In genomic region chr5:125033602-125034001, GRCh38 we compare ENCODE assay signal across 22 cellular contexts.
"Had no signal": no experiment of that assay in that cellular context is flagged by ENCODE, and none has a peak within 500 bp of the region (broad histone marks: within the 10 kb centered on the region; RNA-seq: fewer than 3 reads in every experiment).

No MANE protein-coding gene starts in this region.

- H3K4me1 ChIP-seq: psoas muscle, sigmoid colon, vagina had no signal

- H3K4me3 Mint-ChIP-seq: memory B cell; natural killer cell; stimulated activated naive B cell treated with anti-CD40 and anti-IgM and Interleukin-4, amounts not matched to agents 10 μg/mL and 1 μg/mL and 100 μg/mL, for 72 hours; stimulated activated naive CD8-positive, alpha-beta T cell treated with anti-CD3 and anti-CD28 coated beads, Interleukin-15, amount 100 ng/mL, for 72 hours had no signal

- DNase-seq: dermis blood vessel endothelial cell; effector memory CD4-positive, alpha-beta T cell; erythroblast; esophagus squamous epithelium; natural killer cell; occipital lobe; ovary; posterior cingulate gyrus; psoas muscle; right cardiac atrium; sigmoid colon; spleen; stimulated activated CD4-positive, alpha-beta T cell treated with anti-CD3 and anti-CD28 coated beads, Interleukin-2, amount 100 ng/mL, for 48 hours; stimulated activated naive B cell treated with anti-CD40 and anti-IgM and Interleukin-4, amounts not matched to agents 10 μg/mL and 1 μg/mL and 100 μg/mL, for 72 hours; stimulated activated naive CD8-positive, alpha-beta T cell treated with anti-CD3 and anti-CD28 coated beads, Interleukin-15, amount 100 ng/mL, for 72 hours; trophoblast cell had no signal

- H3K9me3 ChIP-seq: esophagus squamous epithelium, ovary, psoas muscle, sigmoid colon, spleen, thyroid gland, vagina had no signal

- H3K27ac Mint-ChIP-seq: memory B cell; natural killer cell; stimulated activated naive B cell treated with anti-CD40 and anti-IgM and Interleukin-4, amounts not matched to agents 10 μg/mL and 1 μg/mL and 100 μg/mL, for 72 hours; stimulated activated naive CD8-positive, alpha-beta T cell treated with anti-CD3 and anti-CD28 coated beads, Interleukin-15, amount 100 ng/mL, for 72 hours had no signal

- H3K27me3 Mint-ChIP-seq: memory B cell; stimulated activated naive CD8-positive, alpha-beta T cell treated with anti-CD3 and anti-CD28 coated beads, Interleukin-15, amount 100 ng/mL, for 72 hours had no signal

- H3K36me3 Mint-ChIP-seq: memory B cell, natural killer cell had no signal

- H3K4me1 Mint-ChIP-seq: stimulated activated naive CD8-positive, alpha-beta T cell treated with anti-CD3 and anti-CD28 coated beads, Interleukin-15, amount 100 ng/mL, for 72 hours had no signal

- H3K27ac ChIP-seq: coronary artery, esophagus squamous epithelium, ovary, psoas muscle, sigmoid colon, skin epidermis, spleen, thyroid gland, vagina had no signal

- H3K9me3 Mint-ChIP-seq: memory B cell; natural killer cell; stimulated activated naive B cell treated with anti-CD40 and anti-IgM and Interleukin-4, amounts not matched to agents 10 μg/mL and 1 μg/mL and 100 μg/mL, for 72 hours; stimulated activated naive CD8-positive, alpha-beta T cell treated with anti-CD3 and anti-CD28 coated beads, Interleukin-15, amount 100 ng/mL, for 72 hours had no signal

- H3K36me3 ChIP-seq: esophagus squamous epithelium, ovary, sigmoid colon, spleen, thyroid gland, vagina had no signal

- H3K4me3 ChIP-seq: coronary artery, esophagus squamous epithelium, lung, ovary, psoas muscle, sigmoid colon, skin epidermis, spleen, thyroid gland, vagina had no signal

- H3K27me3 ChIP-seq: esophagus squamous epithelium, ovary, sigmoid colon, spleen, thyroid gland, vagina had no signal
